ENCODE assay signal across 23 cellular contexts in genomic region chr15:49063402-49064280, GRCh38. TPM values are rescaled to one million over a fixed set of nuclear protein-coding genes. Genes with fewer than 3 reads are reported as not detected.
DNase-seq lines count a peak whose midpoint lies in the region; ATAC-seq and TF ChIP-seq lines count a peak whose summit lies in the region.
"Had no signal": no experiment of that assay in that cellular context is flagged by ENCODE, and none has a peak within 500 bp of the region (broad histone marks: within the 10 kb centered on the region; RNA-seq: fewer than 3 reads in every experiment).

No MANE protein-coding gene starts in this region.

- H3F3A ChIP-seq in neural progenitor cell (ENCODE audit: low read depth): no peaks in the 10 kb centered on the region

- H3K27ac Mint-ChIP-seq in neural progenitor cell: no peak overlapping the region
- H3K27ac Mint-ChIP-seq: activated CD8-positive, alpha-beta memory T cell treated with anti-CD3 and anti-CD28 coated beads, Interleukin-2, amount 10 ng/mL, durations not matched to agents 7 days and 5 days; B cell; stimulated activated memory B cell treated with anti-CD40 and anti-IgM and Interleukin-4, amounts not matched to agents 10 μg/mL and 1 μg/mL and 100 μg/mL, for 72 hours had no signal

- H3K27me3 ChIP-seq in HL-60 (ENCODE audit: insufficient read depth, poor library complexity, severe bottlenecking) (no peaks in the 10 kb centered on the region), adipocyte (replicated peaks; ENCODE audit: control insufficient read depth, insufficient read depth, low read length) (no peaks in the 10 kb centered on the region), neural progenitor cell (no peaks in the 10 kb centered on the region)
- H3K27me3 ChIP-seq: Peyer's patch, tibial nerve had no signal

- no peaks in the 10 kb centered on the region for H3K79me2 ChIP-seq in neural progenitor cell (ENCODE audit: low read depth)

- no peak overlapping the region for H3K4me2 ChIP-seq in neural progenitor cell

- H3K9me3 ChIP-seq in adipocyte (ENCODE audit: control insufficient read depth, low read length) (no peaks in the 10 kb centered on the region), neural progenitor cell (ENCODE audit: low read depth) (no peaks in the 10 kb centered on the region)
- H3K9me3 ChIP-seq: Peyer's patch, psoas muscle, spleen, tibial nerve had no signal

- TF ChIP-seq CTCF in HL-60 (IDR thresholded peaks at IDR 0.05; ENCODE audit: insufficient read depth, low read length): no peak
- no peak for TF ChIP-seq CTCF in neural progenitor cell (IDR thresholded peaks at IDR 0.05)

- H3K27me3 Mint-ChIP-seq in neural progenitor cell (ENCODE audit: insufficient read depth, low read depth): no peaks in the 10 kb centered on the region

- H3K4me3 Mint-ChIP-seq in neural progenitor cell: no peak overlapping the region
- H3K4me3 Mint-ChIP-seq: activated CD8-positive, alpha-beta memory T cell treated with anti-CD3 and anti-CD28 coated beads, Interleukin-2, amount 10 ng/mL, durations not matched to agents 7 days and 5 days; B cell; stimulated activated memory B cell treated with anti-CD40 and anti-IgM and Interleukin-4, amounts not matched to agents 10 μg/mL and 1 μg/mL and 100 μg/mL, for 72 hours had no signal

- H3K36me3 ChIP-seq in adipocyte (ENCODE audit: control insufficient read depth, insufficient read depth, low read length, severe bottlenecking): no peaks in the 10 kb centered on the region
- no peaks in the 10 kb centered on the region for H3K36me3 ChIP-seq in neural progenitor cell
- H3K36me3 ChIP-seq: Peyer's patch, spleen, tibial nerve had no signal

- H3K4me1 Mint-ChIP-seq in neural progenitor cell: no peaks in the 10 kb centered on the region
- H3K4me1 Mint-ChIP-seq: B cell; stimulated activated memory B cell treated with anti-CD40 and anti-IgM and Interleukin-4, amounts not matched to agents 10 μg/mL and 1 μg/mL and 100 μg/mL, for 72 hours had no signal

- H3K4me1 ChIP-seq in adipocyte (ENCODE audit: control insufficient read depth, insufficient read depth, low read length) (peaks cover 37% of the 10 kb centered on the region), neural progenitor cell (no peaks in the 10 kb centered on the region)
- H3K4me1 ChIP-seq: Peyer's patch, psoas muscle, tibial nerve had no signal

- H3K27ac ChIP-seq in HL-60 (replicated peaks) (peak overlapping the region; percentile 50), neural progenitor cell (no peak overlapping the region)
- H3K27ac ChIP-seq: Peyer's patch, psoas muscle, spleen had no signal

- H4K20me1 ChIP-seq in neural progenitor cell (ENCODE audit: low read depth): no peaks in the 10 kb centered on the region

- no peaks in the 10 kb centered on the region for H3K36me3 Mint-ChIP-seq in neural progenitor cell
- H3K36me3 Mint-ChIP-seq: stimulated activated memory B cell treated with anti-CD40 and anti-IgM and Interleukin-4, amounts not matched to agents 10 μg/mL and 1 μg/mL and 100 μg/mL, for 72 hours had no signal

- ATAC-seq in HG03521 (IDR thresholded peaks at IDR 0.05; ENCODE audit: unreplicated experiment): no peak
- ATAC-seq: activated CD8-positive, alpha-beta memory T cell treated with anti-CD3 and anti-CD28 coated beads, Interleukin-2, amount 10 ng/mL, durations not matched to agents 7 days and 5 days; left lobe of liver; psoas muscle; stimulated activated memory B cell treated with anti-CD40 and anti-IgM and Interleukin-4, amounts not matched to agents 10 μg/mL and 1 μg/mL and 100 μg/mL, for 72 hours had no signal

- no peak overlapping the region for H3K4me3 ChIP-seq in HL-60 (replicated peaks; ENCODE audit: insufficient read depth, low read length)
- no peak overlapping the region for H3K4me3 ChIP-seq in adipocyte (ENCODE audit: low read length)
- no peak overlapping the region for H3K4me3 ChIP-seq in neural progenitor cell
- H3K4me3 ChIP-seq: Peyer's patch, psoas muscle, spleen, tibial nerve had no signal

- peak overlapping the region; percentile 70 for H2AFZ ChIP-seq in neural progenitor cell (replicated peaks)

- H3K9me3 Mint-ChIP-seq in neural progenitor cell: no peaks in the 10 kb centered on the region
- H3K9me3 Mint-ChIP-seq: stimulated activated memory B cell treated with anti-CD40 and anti-IgM and Interleukin-4, amounts not matched to agents 10 μg/mL and 1 μg/mL and 100 μg/mL, for 72 hours had no signal

- H3K9ac ChIP-seq in adipocyte (ENCODE audit: low read length): peak overlapping the region; percentile 36
- no peak overlapping the region for H3K9ac ChIP-seq in neural progenitor cell

- DNase-seq in HL-60 (ENCODE audit: low read depth in 1 of 2, low spot score in 1 of 2): peak; percentile 65 to 91
- DNase-seq in NOMO-1 treated with dmso at 0.1 percent for 144 hours (lab: John Stamatoyannopoulos, UW; ENCODE audit: unreplicated experiment): peak; percentile 54
- no peak for DNase-seq in adipocyte (ENCODE audit: low read depth)
- DNase-seq in neural progenitor cell (ENCODE audit: low spot score): peak; percentile 31
- DNase-seq in stimulated activated CD4-positive, alpha-beta T cell treated with anti-CD3 and anti-CD28 coated beads, Interleukin-1b, Interleukin-23, amount 100 ng/mL, for 48 hours: no peak
- DNase-seq in HK-2 (ENCODE audit: unreplicated experiment): no peak
- DNase-seq in activated T-cell treated with anti-CD3 and anti-CD28 coated beads for 4 hours: no peak
- DNase-seq: activated CD4-positive, alpha-beta T cell treated with anti-CD3 and anti-CD28 coated beads for 1 hour; activated CD8-positive, alpha-beta memory T cell treated with anti-CD3 and anti-CD28 coated beads, Interleukin-2, amount 10 ng/mL, durations not matched to agents 7 days and 5 days; activated effector memory CD4-positive, alpha-beta T cell treated with anti-CD3 and anti-CD28 coated beads, Interleukin-2, amount 50 U/mL, for 16 hours; aorta; hypothalamus; NCI-H2029; NCI-H510A; Peyer's patch; psoas muscle; spleen; T-helper 1 cell had no signal

RNA-seq across cellular contexts. Expression of gene SECISBP2L, which starts 17.4 kb away (rescaled TPM):
- 30.3 and 44.0 TPM in 2 replicates for total RNA-seq in neural progenitor cell (ENCODE audit: low replicate concordance)

Comparison
In these comparisons a context has a peak if more than half of its experiments do, and no peak if none do; other contexts are left out.
1. DNase-seq: peak in HL-60 (2 of 2), NOMO-1 treated with dmso at 0.1 percent for 144 hours (single experiment) and neural progenitor cell (single experiment); none in adipocyte (single experiment), stimulated activated CD4-positive, alpha-beta T cell treated with anti-CD3 and anti-CD28 coated beads, Interleukin-1b, Interleukin-23, amount 100 ng/mL, for 48 hours (single experiment), HK-2 (single experiment) and activated T-cell treated with anti-CD3 and anti-CD28 coated beads for 4 hours (single experiment).